ENCODE assay signal across 1 cellular context in genomic region chr17:4142107-4142900, GRCh38.
TF ChIP-seq lines count a peak whose summit lies in the region.

No MANE protein-coding gene starts in this region.

TF ChIP-seq in IMR-90, 13 proteins besides CTCF, POLR2A, EP300 and RAD21:
- TF ChIP-seq MXI1 (IDR thresholded peaks at IDR 0.05; ENCODE audit: borderline replicate concordance, low read depth, low read length) = no peak
- TF ChIP-seq ELK1 (IDR thresholded peaks at IDR 0.05; ENCODE audit: borderline replicate concordance, low read depth, low read length) = no peak
- TF ChIP-seq MAZ (IDR thresholded peaks at IDR 0.05; ENCODE audit: borderline replicate concordance, low read depth, low read length) = no peak
TF ChIP-seq in IMR-90: peak in this region for 0.
